ENCODE assay signal across 1 cellular context in the genomic region with DNA sequence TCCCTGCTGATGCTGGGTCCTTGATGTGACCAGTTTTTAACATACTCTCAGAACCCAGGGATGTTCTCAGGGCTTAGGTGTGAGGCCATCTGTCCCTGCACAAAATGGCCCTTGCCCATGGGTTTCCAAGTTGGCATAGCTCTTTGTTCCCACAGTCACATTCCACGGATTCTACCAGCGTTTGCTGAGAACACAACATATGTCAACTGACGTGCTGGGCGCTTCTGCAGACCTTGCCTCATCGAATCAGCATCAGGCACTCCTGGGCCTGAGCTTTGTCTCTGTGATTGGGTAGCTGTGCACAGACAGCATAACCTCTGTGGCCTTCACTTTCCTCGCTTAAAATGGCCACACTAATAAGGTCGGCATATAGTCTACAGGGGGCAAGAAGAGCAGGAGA.
TF ChIP-seq lines count a peak whose summit lies in the region.

No MANE protein-coding gene starts in this region.

TF ChIP-seq in GM12878, 131 proteins besides CTCF, POLR2A, EP300 and RAD21:
- TF ChIP-seq, protein P1, sequence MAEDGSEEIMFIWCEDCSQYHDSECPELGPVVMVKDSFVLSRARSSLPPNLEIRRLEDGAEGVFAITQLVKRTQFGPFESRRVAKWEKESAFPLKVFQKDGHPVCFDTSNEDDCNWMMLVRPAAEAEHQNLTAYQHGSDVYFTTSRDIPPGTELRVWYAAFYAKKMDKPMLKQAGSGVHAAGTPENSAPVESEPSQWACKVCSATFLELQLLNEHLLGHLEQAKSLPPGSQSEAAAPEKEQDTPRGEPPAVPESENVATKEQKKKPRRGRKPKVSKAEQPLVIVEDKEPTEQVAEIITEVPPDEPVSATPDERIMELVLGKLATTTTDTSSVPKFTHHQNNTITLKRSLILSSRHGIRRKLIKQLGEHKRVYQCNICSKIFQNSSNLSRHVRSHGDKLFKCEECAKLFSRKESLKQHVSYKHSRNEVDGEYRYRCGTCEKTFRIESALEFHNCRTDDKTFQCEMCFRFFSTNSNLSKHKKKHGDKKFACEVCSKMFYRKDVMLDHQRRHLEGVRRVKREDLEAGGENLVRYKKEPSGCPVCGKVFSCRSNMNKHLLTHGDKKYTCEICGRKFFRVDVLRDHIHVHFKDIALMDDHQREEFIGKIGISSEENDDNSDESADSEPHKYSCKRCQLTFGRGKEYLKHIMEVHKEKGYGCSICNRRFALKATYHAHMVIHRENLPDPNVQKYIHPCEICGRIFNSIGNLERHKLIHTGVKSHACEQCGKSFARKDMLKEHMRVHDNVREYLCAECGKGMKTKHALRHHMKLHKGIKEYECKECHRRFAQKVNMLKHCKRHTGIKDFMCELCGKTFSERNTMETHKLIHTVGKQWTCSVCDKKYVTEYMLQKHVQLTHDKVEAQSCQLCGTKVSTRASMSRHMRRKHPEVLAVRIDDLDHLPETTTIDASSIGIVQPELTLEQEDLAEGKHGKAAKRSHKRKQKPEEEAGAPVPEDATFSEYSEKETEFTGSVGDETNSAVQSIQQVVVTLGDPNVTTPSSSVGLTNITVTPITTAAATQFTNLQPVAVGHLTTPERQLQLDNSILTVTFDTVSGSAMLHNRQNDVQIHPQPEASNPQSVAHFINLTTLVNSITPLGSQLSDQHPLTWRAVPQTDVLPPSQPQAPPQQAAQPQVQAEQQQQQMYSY (CRISPR knock-in tag; IDR thresholded peaks at IDR 0.05), result no peak
- TF ChIP-seq, protein P2, sequence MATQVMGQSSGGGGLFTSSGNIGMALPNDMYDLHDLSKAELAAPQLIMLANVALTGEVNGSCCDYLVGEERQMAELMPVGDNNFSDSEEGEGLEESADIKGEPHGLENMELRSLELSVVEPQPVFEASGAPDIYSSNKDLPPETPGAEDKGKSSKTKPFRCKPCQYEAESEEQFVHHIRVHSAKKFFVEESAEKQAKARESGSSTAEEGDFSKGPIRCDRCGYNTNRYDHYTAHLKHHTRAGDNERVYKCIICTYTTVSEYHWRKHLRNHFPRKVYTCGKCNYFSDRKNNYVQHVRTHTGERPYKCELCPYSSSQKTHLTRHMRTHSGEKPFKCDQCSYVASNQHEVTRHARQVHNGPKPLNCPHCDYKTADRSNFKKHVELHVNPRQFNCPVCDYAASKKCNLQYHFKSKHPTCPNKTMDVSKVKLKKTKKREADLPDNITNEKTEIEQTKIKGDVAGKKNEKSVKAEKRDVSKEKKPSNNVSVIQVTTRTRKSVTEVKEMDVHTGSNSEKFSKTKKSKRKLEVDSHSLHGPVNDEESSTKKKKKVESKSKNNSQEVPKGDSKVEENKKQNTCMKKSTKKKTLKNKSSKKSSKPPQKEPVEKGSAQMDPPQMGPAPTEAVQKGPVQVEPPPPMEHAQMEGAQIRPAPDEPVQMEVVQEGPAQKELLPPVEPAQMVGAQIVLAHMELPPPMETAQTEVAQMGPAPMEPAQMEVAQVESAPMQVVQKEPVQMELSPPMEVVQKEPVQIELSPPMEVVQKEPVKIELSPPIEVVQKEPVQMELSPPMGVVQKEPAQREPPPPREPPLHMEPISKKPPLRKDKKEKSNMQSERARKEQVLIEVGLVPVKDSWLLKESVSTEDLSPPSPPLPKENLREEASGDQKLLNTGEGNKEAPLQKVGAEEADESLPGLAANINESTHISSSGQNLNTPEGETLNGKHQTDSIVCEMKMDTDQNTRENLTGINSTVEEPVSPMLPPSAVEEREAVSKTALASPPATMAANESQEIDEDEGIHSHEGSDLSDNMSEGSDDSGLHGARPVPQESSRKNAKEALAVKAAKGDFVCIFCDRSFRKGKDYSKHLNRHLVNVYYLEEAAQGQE (IDR thresholded peaks at IDR 0.05; ENCODE audit: low read depth, low read length), result no peak
- TF ChIP-seq, protein P3, sequence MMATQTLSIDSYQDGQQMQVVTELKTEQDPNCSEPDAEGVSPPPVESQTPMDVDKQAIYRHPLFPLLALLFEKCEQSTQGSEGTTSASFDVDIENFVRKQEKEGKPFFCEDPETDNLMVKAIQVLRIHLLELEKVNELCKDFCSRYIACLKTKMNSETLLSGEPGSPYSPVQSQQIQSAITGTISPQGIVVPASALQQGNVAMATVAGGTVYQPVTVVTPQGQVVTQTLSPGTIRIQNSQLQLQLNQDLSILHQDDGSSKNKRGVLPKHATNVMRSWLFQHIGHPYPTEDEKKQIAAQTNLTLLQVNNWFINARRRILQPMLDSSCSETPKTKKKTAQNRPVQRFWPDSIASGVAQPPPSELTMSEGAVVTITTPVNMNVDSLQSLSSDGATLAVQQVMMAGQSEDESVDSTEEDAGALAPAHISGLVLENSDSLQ (IDR thresholded peaks at IDR 0.05), result no peak
- TF ChIP-seq YBX1 (IDR thresholded peaks at IDR 0.05), result no peak
- no peak for TF ChIP-seq CHD1 (IDR thresholded peaks at IDR 0.05; ENCODE audit: low read depth, low read length)
- TF ChIP-seq, protein P4, sequence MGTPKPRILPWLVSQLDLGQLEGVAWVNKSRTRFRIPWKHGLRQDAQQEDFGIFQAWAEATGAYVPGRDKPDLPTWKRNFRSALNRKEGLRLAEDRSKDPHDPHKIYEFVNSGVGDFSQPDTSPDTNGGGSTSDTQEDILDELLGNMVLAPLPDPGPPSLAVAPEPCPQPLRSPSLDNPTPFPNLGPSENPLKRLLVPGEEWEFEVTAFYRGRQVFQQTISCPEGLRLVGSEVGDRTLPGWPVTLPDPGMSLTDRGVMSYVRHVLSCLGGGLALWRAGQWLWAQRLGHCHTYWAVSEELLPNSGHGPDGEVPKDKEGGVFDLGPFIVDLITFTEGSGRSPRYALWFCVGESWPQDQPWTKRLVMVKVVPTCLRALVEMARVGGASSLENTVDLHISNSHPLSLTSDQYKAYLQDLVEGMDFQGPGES (IDR thresholded peaks at IDR 0.05), result no peak
- TF ChIP-seq SMAD1 (IDR thresholded peaks at IDR 0.05; ENCODE audit: low read depth, partially characterized antibody), result no peak
- no peak for TF ChIP-seq MYB (IDR thresholded peaks at IDR 0.05; ENCODE audit: borderline replicate concordance, low read depth, low read length)
- no peak for TF ChIP-seq CHD4 (IDR thresholded peaks at IDR 0.05)
- TF ChIP-seq SMAD5 (IDR thresholded peaks at IDR 0.05; ENCODE audit: low read depth), result no peak
- TF ChIP-seq MTA3 (IDR thresholded peaks at IDR 0.05; ENCODE audit: borderline replicate concordance, low read length), result no peak
- TF ChIP-seq, protein P5, sequence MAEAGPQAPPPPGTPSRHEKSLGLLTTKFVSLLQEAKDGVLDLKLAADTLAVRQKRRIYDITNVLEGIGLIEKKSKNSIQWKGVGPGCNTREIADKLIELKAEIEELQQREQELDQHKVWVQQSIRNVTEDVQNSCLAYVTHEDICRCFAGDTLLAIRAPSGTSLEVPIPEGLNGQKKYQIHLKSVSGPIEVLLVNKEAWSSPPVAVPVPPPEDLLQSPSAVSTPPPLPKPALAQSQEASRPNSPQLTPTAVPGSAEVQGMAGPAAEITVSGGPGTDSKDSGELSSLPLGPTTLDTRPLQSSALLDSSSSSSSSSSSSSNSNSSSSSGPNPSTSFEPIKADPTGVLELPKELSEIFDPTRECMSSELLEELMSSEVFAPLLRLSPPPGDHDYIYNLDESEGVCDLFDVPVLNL (IDR thresholded peaks at IDR 0.05; ENCODE audit: low read depth, low read length), result no peak
- no peak for TF ChIP-seq SIX5 (IDR thresholded peaks at IDR 0.05; ENCODE audit: low read depth, low read length, severe bottlenecking)
- TF ChIP-seq, protein P6, sequence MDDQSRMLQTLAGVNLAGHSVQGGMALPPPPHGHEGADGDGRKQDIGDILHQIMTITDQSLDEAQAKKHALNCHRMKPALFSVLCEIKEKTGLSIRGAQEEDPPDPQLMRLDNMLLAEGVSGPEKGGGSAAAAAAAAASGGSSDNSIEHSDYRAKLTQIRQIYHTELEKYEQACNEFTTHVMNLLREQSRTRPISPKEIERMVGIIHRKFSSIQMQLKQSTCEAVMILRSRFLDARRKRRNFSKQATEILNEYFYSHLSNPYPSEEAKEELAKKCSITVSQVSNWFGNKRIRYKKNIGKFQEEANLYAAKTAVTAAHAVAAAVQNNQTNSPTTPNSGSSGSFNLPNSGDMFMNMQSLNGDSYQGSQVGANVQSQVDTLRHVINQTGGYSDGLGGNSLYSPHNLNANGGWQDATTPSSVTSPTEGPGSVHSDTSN (IDR thresholded peaks at IDR 0.05; ENCODE audit: insufficient replicate concordance, low read depth, low read length), result no peak
- TF ChIP-seq CREB1 (IDR thresholded peaks at IDR 0.05; ENCODE audit: low read depth), result no peak
- TF ChIP-seq POLR2AphosphoS5 (IDR thresholded peaks at IDR 0.05; ENCODE audit: low read length), result no peak
- TF ChIP-seq MTA2 (IDR thresholded peaks at IDR 0.05; ENCODE audit: low read depth), result no peak
